Comparison of ENCODE assay signal across 1 cellular context in the genomic region with DNA sequence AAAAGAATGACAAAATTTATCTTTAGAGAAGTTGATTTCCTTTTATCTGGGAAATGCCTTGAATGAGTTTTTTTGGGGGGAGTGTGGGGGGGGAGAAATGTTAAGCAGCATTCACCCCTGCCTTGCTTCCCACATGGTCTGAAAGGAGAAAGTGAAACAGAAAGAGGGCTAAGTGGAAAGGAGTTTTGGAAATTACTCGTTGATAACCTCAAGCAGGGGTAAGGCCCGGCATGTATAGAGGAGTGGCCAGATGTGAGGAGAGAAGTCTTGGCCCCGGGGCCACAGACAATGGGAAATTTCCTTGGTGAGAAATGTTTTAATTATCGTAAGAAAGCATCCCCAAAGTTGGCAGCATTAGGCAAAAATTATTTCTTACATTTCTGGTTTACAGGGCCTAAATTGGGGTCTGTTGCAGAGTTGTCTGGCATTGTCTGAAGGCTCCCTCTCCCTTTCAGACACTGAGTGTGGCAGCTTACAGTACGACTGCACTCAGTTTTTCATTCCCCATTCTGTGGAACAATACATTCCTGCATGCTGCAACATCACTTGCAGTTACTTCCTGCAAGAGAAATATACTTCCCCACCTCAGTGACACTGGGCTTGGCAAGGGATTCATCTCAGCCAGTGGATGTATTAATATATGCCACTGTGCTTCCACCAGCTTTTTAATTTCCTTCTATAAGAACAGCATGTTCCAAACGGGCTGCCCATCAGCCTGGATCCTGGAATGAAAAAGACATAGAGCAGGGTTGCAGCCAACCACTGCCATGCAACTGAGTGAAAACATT.
TF ChIP-seq lines count a peak whose summit lies in the region.

No MANE protein-coding gene starts in this region.

TF ChIP-seq in GM12878, 131 proteins besides CTCF, POLR2A, EP300 and RAD21 (continued from another document):
- TF ChIP-seq GATAD2B (conservative IDR thresholded peaks at IDR 0.05; ENCODE audit: low read depth) (no peak), JUNB (IDR thresholded peaks at IDR 0.05) (no peak), ASH2L (IDR thresholded peaks at IDR 0.05; ENCODE audit: borderline replicate concordance, low read depth) (no peak), ETV6 (conservative IDR thresholded peaks at IDR 0.05 in 1 of 2, IDR thresholded peaks at IDR 0.05 in 1 of 2; ENCODE audit: borderline replicate concordance in 1 of 2, low read depth in 1 of 2) (no peak), MYB (IDR thresholded peaks at IDR 0.05; ENCODE audit: borderline replicate concordance, low read depth, low read length) (no peak)
- TF ChIP-seq, protein P1, sequence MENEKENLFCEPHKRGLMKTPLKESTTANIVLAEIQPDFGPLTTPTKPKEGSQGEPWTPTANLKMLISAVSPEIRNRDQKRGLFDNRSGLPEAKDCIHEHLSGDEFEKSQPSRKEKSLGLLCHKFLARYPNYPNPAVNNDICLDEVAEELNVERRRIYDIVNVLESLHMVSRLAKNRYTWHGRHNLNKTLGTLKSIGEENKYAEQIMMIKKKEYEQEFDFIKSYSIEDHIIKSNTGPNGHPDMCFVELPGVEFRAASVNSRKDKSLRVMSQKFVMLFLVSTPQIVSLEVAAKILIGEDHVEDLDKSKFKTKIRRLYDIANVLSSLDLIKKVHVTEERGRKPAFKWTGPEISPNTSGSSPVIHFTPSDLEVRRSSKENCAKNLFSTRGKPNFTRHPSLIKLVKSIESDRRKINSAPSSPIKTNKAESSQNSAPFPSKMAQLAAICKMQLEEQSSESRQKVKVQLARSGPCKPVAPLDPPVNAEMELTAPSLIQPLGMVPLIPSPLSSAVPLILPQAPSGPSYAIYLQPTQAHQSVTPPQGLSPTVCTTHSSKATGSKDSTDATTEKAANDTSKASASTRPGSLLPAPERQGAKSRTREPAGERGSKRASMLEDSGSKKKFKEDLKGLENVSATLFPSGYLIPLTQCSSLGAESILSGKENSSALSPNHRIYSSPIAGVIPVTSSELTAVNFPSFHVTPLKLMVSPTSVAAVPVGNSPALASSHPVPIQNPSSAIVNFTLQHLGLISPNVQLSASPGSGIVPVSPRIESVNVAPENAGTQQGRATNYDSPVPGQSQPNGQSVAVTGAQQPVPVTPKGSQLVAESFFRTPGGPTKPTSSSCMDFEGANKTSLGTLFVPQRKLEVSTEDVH (IDR thresholded peaks at IDR 0.05; ENCODE audit: low read depth, partially characterized antibody): no peak
